8 cellular contexts compared by ENCODE assay signal in genomic region chr1:36450270-36450918, GRCh38.
DNase-seq lines count a peak whose midpoint lies in the region; ATAC-seq and FAIRE-seq lines count a peak whose summit lies in the region.

Gene OSCP1, minus strand, starts transcription at chr1:36450451. Its CDS starts 82 bp downstream, at chr1:36450369.

- H3K4me1 ChIP-seq in ACC112 (ENCODE audit: control insufficient read depth, insufficient read depth, low read length, unreplicated experiment) = peaks cover 7% of the 10 kb centered on the region

- no peaks in the 10 kb centered on the region for H3K79me2 ChIP-seq in ACC112 (ENCODE audit: control insufficient read depth, insufficient read depth, low read length, unreplicated experiment)

- peak; percentile 97 for DNase-seq in NCI-H2227 (lab: John Stamatoyannopoulos, UW; ENCODE audit: unreplicated experiment)
- DNase-seq in activated CD4-positive, CD25-positive, alpha-beta regulatory T cell treated with anti-CD3 and anti-CD28 coated beads, Interleukin-2, amount 50 U/mL, for 72 hours = peak; percentile 88
- peak; percentile 27 to 78 for DNase-seq in cerebellar nuclear complex (lab: John Stamatoyannopoulos, UW)
- peak; percentile 76 to 79 for DNase-seq in stimulated activated CD4-positive, alpha-beta T cell treated with anti-CD3 and anti-CD28 coated beads, Interleukin-12 subunit alpha, Interleukin-12 subunit beta, amount 100 ng/mL, for 24 hours (ENCODE audit: low read depth in 2 of 2)

- FAIRE-seq in islet of Langerhans (lab: Jason Lieb, UNC) = peak; percentile 60

- peak within 1 kb of the TSS; percentile 96 for H3K27ac ChIP-seq in ACC112 (ENCODE audit: low read depth, low read length)

- peak within 1 kb of the TSS; percentile 92 for H3K4me3 ChIP-seq in ACC112 (ENCODE audit: low read depth, low read length)

- H3K36me3 ChIP-seq in ACC112 (ENCODE audit: insufficient read depth, low read length) = no peaks in the 10 kb centered on the region

- H2AFZ ChIP-seq in ACC112 (ENCODE audit: low read length, unreplicated experiment) = peak within 1 kb of the TSS; percentile 95

- ATAC-seq in GM18870 (IDR thresholded peaks at IDR 0.05; ENCODE audit: unreplicated experiment) = peak; percentile 88
- peak; percentile 97 for ATAC-seq in HG03135 (IDR thresholded peaks at IDR 0.05; ENCODE audit: unreplicated experiment)

- H3K27me3 ChIP-seq in ACC112 (ENCODE audit: insufficient read depth, low read length) = no peaks in the 10 kb centered on the region

Comparison
In these comparisons a context has a peak if more than half of its experiments do, and no peak if none do; other contexts are left out.
1. Peak in every context shown above with its lines: DNase-seq, ATAC-seq, H3K4me3 ChIP-seq and H3K27ac ChIP-seq.